ENCODE assay signal across 1 cellular context in the genomic region with DNA sequence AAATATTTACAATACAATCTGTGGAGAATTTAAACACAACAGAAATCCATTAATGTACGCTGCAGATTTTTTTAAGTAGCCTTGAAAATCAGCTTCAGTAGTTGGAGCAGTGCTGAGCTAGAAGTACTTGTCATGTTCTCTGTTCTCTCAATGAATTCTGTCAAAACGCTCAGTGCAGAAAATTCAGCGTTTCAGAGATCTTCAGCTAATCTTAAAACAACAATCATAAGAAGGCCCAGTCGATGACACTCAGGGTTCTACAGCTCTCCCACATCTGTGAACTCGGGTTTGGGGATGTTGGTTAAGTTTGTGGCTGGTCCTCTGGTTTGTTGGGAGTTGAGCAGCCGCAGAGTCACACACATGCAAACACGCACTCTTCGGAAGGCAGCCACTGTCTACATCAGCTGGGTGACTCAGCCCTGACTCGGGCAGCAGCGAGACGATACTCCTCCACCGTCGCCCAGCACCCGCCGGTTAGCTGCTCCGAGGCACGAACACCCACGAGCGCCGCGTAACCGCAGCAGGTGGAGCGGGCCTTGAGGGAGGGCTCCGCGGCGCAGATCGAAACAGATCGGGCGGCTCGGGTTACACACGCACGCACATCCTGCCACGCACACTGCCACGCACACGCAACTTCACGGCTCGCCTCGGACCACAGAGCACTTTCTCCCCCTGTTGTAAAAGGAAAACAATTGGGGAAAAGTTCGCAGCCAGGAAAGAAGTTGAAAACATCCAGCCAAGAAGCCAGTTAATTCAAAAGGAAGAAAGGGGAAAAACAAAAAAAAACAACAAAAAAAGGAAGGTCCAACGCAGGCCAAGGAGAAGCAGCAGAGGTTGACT.
TF ChIP-seq lines count a peak whose summit lies in the region.

No MANE protein-coding gene starts in this region.

TF ChIP-seq in K562, 482 proteins besides CTCF, POLR2A, EP300 and RAD21 (continued from another document and continues in another):
- TF ChIP-seq, protein P1, sequence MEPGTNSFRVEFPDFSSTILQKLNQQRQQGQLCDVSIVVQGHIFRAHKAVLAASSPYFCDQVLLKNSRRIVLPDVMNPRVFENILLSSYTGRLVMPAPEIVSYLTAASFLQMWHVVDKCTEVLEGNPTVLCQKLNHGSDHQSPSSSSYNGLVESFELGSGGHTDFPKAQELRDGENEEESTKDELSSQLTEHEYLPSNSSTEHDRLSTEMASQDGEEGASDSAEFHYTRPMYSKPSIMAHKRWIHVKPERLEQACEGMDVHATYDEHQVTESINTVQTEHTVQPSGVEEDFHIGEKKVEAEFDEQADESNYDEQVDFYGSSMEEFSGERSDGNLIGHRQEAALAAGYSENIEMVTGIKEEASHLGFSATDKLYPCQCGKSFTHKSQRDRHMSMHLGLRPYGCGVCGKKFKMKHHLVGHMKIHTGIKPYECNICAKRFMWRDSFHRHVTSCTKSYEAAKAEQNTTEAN (CRISPR knock-in tag; IDR thresholded peaks at IDR 0.05): peak; percentile 84; the same call in 1 of the 2 replicates
- TF ChIP-seq NR4A1 (CRISPR knock-in tag; IDR thresholded peaks at IDR 0.05): no peak
- TF ChIP-seq NR4A1 (tag; IDR thresholded peaks at IDR 0.05): no peak
- TF ChIP-seq SUPT5H (IDR thresholded peaks at IDR 0.05): peak; percentile 74; the same call in 1 of the 2 replicates
- TF ChIP-seq, protein P2, sequence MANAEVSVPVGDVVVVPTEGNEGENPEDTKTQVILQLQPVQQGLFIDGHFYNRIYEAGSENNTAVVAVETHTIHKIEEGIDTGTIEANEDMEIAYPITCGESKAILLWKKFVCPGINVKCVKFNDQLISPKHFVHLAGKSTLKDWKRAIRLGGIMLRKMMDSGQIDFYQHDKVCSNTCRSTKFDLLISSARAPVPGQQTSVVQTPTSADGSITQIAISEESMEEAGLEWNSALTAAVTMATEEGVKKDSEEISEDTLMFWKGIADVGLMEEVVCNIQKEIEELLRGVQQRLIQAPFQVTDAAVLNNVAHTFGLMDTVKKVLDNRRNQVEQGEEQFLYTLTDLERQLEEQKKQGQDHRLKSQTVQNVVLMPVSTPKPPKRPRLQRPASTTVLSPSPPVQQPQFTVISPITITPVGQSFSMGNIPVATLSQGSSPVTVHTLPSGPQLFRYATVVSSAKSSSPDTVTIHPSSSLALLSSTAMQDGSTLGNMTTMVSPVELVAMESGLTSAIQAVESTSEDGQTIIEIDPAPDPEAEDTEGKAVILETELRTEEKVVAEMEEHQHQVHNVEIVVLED (CRISPR knock-in tag; IDR thresholded peaks at IDR 0.05): peak; percentile 64
- TF ChIP-seq HMGN3 (IDR thresholded peaks at IDR 0.05; ENCODE audit: borderline replicate concordance, extremely low read depth, insufficient read length, low read depth, low read length): peak; percentile 70
- TF ChIP-seq CTBP1 (IDR thresholded peaks at IDR 0.05; ENCODE audit: borderline replicate concordance): peak; percentile 24
- peak; percentile 44; the same call in 1 of the 2 replicates for TF ChIP-seq SMAD4 (CRISPR knock-in tag; conservative IDR thresholded peaks at IDR 0.05)
- TF ChIP-seq XRCC3 (IDR thresholded peaks at IDR 0.05): no peak
- TF ChIP-seq, protein P3, sequence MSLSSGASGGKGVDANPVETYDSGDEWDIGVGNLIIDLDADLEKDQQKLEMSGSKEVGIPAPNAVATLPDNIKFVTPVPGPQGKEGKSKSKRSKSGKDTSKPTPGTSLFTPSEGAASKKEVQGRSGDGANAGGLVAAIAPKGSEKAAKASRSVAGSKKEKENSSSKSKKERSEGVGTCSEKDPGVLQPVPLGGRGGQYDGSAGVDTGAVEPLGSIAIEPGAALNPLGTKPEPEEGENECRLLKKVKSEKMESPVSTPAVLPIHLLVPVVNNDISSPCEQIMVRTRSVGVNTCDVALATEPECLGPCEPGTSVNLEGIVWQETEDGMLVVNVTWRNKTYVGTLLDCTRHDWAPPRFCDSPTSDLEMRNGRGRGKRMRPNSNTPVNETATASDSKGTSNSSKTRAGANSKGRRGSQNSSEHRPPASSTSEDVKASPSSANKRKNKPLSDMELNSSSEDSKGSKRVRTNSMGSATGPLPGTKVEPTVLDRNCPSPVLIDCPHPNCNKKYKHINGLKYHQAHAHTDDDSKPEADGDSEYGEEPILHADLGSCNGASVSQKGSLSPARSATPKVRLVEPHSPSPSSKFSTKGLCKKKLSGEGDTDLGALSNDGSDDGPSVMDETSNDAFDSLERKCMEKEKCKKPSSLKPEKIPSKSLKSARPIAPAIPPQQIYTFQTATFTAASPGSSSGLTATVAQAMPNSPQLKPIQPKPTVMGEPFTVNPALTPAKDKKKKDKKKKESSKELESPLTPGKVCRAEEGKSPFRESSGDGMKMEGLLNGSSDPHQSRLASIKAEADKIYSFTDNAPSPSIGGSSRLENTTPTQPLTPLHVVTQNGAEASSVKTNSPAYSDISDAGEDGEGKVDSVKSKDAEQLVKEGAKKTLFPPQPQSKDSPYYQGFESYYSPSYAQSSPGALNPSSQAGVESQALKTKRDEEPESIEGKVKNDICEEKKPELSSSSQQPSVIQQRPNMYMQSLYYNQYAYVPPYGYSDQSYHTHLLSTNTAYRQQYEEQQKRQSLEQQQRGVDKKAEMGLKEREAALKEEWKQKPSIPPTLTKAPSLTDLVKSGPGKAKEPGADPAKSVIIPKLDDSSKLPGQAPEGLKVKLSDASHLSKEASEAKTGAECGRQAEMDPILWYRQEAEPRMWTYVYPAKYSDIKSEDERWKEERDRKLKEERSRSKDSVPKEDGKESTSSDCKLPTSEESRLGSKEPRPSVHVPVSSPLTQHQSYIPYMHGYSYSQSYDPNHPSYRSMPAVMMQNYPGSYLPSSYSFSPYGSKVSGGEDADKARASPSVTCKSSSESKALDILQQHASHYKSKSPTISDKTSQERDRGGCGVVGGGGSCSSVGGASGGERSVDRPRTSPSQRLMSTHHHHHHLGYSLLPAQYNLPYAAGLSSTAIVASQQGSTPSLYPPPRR (CRISPR knock-in tag; IDR thresholded peaks at IDR 0.05; ENCODE audit: borderline replicate concordance): peak; percentile 40; the same call in 1 of the 2 replicates
- 0 out of 2 replicates have a peak, but pooled peaks have one; percentile 14 for TF ChIP-seq FOXM1 (IDR thresholded peaks at IDR 0.05; ENCODE audit: low read depth)
- 0 out of 2 replicates have a peak, but pooled peaks have one; percentile 62 for TF ChIP-seq FOXM1 (CRISPR knock-in tag; IDR thresholded peaks at IDR 0.05; ENCODE audit: low read depth)
- peak; percentile 9; the same call in 1 of the 2 replicates for TF ChIP-seq NFIC (IDR thresholded peaks at IDR 0.05)
- TF ChIP-seq, protein P4, sequence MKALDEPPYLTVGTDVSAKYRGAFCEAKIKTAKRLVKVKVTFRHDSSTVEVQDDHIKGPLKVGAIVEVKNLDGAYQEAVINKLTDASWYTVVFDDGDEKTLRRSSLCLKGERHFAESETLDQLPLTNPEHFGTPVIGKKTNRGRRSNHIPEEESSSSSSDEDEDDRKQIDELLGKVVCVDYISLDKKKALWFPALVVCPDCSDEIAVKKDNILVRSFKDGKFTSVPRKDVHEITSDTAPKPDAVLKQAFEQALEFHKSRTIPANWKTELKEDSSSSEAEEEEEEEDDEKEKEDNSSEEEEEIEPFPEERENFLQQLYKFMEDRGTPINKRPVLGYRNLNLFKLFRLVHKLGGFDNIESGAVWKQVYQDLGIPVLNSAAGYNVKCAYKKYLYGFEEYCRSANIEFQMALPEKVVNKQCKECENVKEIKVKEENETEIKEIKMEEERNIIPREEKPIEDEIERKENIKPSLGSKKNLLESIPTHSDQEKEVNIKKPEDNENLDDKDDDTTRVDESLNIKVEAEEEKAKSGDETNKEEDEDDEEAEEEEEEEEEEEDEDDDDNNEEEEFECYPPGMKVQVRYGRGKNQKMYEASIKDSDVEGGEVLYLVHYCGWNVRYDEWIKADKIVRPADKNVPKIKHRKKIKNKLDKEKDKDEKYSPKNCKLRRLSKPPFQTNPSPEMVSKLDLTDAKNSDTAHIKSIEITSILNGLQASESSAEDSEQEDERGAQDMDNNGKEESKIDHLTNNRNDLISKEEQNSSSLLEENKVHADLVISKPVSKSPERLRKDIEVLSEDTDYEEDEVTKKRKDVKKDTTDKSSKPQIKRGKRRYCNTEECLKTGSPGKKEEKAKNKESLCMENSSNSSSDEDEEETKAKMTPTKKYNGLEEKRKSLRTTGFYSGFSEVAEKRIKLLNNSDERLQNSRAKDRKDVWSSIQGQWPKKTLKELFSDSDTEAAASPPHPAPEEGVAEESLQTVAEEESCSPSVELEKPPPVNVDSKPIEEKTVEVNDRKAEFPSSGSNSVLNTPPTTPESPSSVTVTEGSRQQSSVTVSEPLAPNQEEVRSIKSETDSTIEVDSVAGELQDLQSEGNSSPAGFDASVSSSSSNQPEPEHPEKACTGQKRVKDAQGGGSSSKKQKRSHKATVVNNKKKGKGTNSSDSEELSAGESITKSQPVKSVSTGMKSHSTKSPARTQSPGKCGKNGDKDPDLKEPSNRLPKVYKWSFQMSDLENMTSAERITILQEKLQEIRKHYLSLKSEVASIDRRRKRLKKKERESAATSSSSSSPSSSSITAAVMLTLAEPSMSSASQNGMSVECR (CRISPR knock-in tag; IDR thresholded peaks at IDR 0.05): peak; percentile 89
- TF ChIP-seq, protein P5, sequence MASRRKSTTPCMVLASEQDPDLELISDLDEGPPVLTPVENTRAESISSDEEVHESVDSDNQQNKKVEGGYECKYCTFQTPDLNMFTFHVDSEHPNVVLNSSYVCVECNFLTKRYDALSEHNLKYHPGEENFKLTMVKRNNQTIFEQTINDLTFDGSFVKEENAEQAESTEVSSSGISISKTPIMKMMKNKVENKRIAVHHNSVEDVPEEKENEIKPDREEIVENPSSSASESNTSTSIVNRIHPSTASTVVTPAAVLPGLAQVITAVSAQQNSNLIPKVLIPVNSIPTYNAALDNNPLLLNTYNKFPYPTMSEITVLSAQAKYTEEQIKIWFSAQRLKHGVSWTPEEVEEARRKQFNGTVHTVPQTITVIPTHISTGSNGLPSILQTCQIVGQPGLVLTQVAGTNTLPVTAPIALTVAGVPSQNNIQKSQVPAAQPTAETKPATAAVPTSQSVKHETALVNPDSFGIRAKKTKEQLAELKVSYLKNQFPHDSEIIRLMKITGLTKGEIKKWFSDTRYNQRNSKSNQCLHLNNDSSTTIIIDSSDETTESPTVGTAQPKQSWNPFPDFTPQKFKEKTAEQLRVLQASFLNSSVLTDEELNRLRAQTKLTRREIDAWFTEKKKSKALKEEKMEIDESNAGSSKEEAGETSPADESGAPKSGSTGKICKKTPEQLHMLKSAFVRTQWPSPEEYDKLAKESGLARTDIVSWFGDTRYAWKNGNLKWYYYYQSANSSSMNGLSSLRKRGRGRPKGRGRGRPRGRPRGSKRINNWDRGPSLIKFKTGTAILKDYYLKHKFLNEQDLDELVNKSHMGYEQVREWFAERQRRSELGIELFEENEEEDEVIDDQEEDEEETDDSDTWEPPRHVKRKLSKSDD (conservative IDR thresholded peaks at IDR 0.05; ENCODE audit: low read length): peak; percentile 45
- no peak for TF ChIP-seq ZNF668 (CRISPR knock-in tag; IDR thresholded peaks at IDR 0.05)
- TF ChIP-seq PHF20 (IDR thresholded peaks at IDR 0.05; ENCODE audit: partially characterized antibody): peak; percentile 53
- TF ChIP-seq ARNT (IDR thresholded peaks at IDR 0.05): peak in 1 of 2 experiments; percentile 51; a peak in 1 of 4 replicates
- TF ChIP-seq, protein P6, sequence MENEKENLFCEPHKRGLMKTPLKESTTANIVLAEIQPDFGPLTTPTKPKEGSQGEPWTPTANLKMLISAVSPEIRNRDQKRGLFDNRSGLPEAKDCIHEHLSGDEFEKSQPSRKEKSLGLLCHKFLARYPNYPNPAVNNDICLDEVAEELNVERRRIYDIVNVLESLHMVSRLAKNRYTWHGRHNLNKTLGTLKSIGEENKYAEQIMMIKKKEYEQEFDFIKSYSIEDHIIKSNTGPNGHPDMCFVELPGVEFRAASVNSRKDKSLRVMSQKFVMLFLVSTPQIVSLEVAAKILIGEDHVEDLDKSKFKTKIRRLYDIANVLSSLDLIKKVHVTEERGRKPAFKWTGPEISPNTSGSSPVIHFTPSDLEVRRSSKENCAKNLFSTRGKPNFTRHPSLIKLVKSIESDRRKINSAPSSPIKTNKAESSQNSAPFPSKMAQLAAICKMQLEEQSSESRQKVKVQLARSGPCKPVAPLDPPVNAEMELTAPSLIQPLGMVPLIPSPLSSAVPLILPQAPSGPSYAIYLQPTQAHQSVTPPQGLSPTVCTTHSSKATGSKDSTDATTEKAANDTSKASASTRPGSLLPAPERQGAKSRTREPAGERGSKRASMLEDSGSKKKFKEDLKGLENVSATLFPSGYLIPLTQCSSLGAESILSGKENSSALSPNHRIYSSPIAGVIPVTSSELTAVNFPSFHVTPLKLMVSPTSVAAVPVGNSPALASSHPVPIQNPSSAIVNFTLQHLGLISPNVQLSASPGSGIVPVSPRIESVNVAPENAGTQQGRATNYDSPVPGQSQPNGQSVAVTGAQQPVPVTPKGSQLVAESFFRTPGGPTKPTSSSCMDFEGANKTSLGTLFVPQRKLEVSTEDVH (IDR thresholded peaks at IDR 0.05; ENCODE audit: low read depth, partially characterized antibody): no peak
- TF ChIP-seq, protein P7, sequence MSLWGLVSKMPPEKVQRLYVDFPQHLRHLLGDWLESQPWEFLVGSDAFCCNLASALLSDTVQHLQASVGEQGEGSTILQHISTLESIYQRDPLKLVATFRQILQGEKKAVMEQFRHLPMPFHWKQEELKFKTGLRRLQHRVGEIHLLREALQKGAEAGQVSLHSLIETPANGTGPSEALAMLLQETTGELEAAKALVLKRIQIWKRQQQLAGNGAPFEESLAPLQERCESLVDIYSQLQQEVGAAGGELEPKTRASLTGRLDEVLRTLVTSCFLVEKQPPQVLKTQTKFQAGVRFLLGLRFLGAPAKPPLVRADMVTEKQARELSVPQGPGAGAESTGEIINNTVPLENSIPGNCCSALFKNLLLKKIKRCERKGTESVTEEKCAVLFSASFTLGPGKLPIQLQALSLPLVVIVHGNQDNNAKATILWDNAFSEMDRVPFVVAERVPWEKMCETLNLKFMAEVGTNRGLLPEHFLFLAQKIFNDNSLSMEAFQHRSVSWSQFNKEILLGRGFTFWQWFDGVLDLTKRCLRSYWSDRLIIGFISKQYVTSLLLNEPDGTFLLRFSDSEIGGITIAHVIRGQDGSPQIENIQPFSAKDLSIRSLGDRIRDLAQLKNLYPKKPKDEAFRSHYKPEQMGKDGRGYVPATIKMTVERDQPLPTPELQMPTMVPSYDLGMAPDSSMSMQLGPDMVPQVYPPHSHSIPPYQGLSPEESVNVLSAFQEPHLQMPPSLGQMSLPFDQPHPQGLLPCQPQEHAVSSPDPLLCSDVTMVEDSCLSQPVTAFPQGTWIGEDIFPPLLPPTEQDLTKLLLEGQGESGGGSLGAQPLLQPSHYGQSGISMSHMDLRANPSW (CRISPR knock-in tag; IDR thresholded peaks at IDR 0.05): peak; percentile 88; the same call in 1 of the 2 replicates
- TF ChIP-seq ADNP (tag; IDR thresholded peaks at IDR 0.05): no peak
- TF ChIP-seq NRF1 (conservative IDR thresholded peaks at IDR 0.05 in 1 of 2, IDR thresholded peaks at IDR 0.05 in 1 of 2): peak; percentile 76 to 81
- TF ChIP-seq JUN (IDR thresholded peaks at IDR 0.05; ENCODE audit: borderline replicate concordance, low read depth, low read length): peak; percentile 90
- no peak for TF ChIP-seq JUN (CRISPR knock-in tag; IDR thresholded peaks at IDR 0.05; ENCODE audit: borderline replicate concordance)
- peak; percentile 35; the same call in 1 of the 2 replicates for TF ChIP-seq CC2D1A (IDR thresholded peaks at IDR 0.05)
- TF ChIP-seq JUND (IDR thresholded peaks at IDR 0.05; ENCODE audit: borderline replicate concordance, low read depth, low read length): peak; percentile 92
- TF ChIP-seq JUND (tag; IDR thresholded peaks at IDR 0.05; ENCODE audit: borderline replicate concordance, low read depth, low read length): peak; percentile 83; the same call in 1 of the 3 replicates
- peak; percentile 96 for TF ChIP-seq ZC3H4 (CRISPR knock-in tag; IDR thresholded peaks at IDR 0.05; ENCODE audit: borderline replicate concordance)
- TF ChIP-seq TAF1 (IDR thresholded peaks at IDR 0.05; ENCODE audit: control insufficient read depth, extremely low read depth, insufficient read depth, low read length, severe bottlenecking): peak; percentile 22
- peak; percentile 47; the same call in 1 of the 2 replicates for TF ChIP-seq RNF2 (IDR thresholded peaks at IDR 0.05)
- peak; percentile 47; the same call in 1 of the 2 replicates for TF ChIP-seq RUNX1 (IDR thresholded peaks at IDR 0.05; ENCODE audit: low read depth)
- peak; percentile 89 for TF ChIP-seq SMARCE1 (IDR thresholded peaks at IDR 0.05)
